In genomic region chr20:21714297-21715192, GRCh38 we compare ENCODE assay signal across 30 cellular contexts. TPM values are rescaled to one million over a fixed set of nuclear protein-coding genes. Genes with fewer than 3 reads are reported as not detected.
DNase-seq lines count a peak whose midpoint lies in the region; ATAC-seq, FAIRE-seq and TF ChIP-seq lines count a peak whose summit lies in the region.
"Had no signal": no experiment of that assay in that cellular context is flagged by ENCODE, and none has a peak within 500 bp of the region (broad histone marks: within the 10 kb centered on the region; RNA-seq: fewer than 3 reads in every experiment).

No MANE protein-coding gene starts in this region.

- H2BK120ac ChIP-seq in mesendoderm (ENCODE audit: low read depth, low read length): no peak overlapping the region

- H4K5ac ChIP-seq in mesendoderm (ENCODE audit: low read length): no peak overlapping the region

- no peak for ATAC-seq in GM21723 (IDR thresholded peaks at IDR 0.05; ENCODE audit: unreplicated experiment)
- ATAC-seq: activated CD8-positive, alpha-beta memory T cell treated with anti-CD3 and anti-CD28 coated beads, Interleukin-2, amount 10 ng/mL, durations not matched to agents 7 days and 5 days; activated T-cell treated with anti-CD3 and anti-CD28 coated beads, Interleukin-2, amount 50 U/mL, for 72 hours; gastrocnemius medialis; left lung; naive thymus-derived CD8-positive, alpha-beta T cell had no signal

- H3K27me3 ChIP-seq in hepatocyte (peaks cover 98% of the 10 kb centered on the region), mesendoderm (ENCODE audit: insufficient read depth, low read length, poor library complexity) (peaks cover 61% of the 10 kb centered on the region), testis (no peaks in the 10 kb centered on the region)
- H3K27me3 ChIP-seq: ascending aorta had no signal

- FAIRE-seq in RCC 7860 (lab: Jason Lieb, UNC): no peak
- FAIRE-seq: GM19239 had no signal

- intact Hi-C loops in testis (cut with DNase I; ENCODE audit: low total_unique reads): no loop called here

- H3K4me1 ChIP-seq in hepatocyte (ENCODE audit: insufficient read depth): no peaks in the 10 kb centered on the region
- no peaks in the 10 kb centered on the region for H3K4me1 ChIP-seq in mesendoderm (ENCODE audit: control insufficient read depth, low read depth, low read length)
- no peaks in the 10 kb centered on the region for H3K4me1 ChIP-seq in testis
- H3K4me1 ChIP-seq: ascending aorta, left lung had no signal

- no peak overlapping the region for H3K18ac ChIP-seq in mesendoderm (ENCODE audit: low read length)

- TF ChIP-seq POLR2A in testis (IDR thresholded peaks at IDR 0.05): no peak

- H3K9me3 ChIP-seq in hepatocyte (ENCODE audit: low read depth): no peaks in the 10 kb centered on the region
- H3K9me3 ChIP-seq in testis: no peaks in the 10 kb centered on the region
- H3K9me3 ChIP-seq: ascending aorta, esophagus squamous epithelium, gastrocnemius medialis, left lung had no signal

- peak; percentile 8 for DNase-seq in DMS153 (lab: John Stamatoyannopoulos, UW)
- no peak for DNase-seq in DMS153 treated with DMSO at 0.1 percent for 48 hours (lab: John Stamatoyannopoulos, UW; ENCODE audit: unreplicated experiment)
- no peak for DNase-seq in hepatocyte (ENCODE audit: low spot score)
- DNase-seq in mesendoderm: peak; percentile 60
- no peak for DNase-seq in testis
- no peak for DNase-seq in NCI-H526 (lab: John Stamatoyannopoulos, UW)
- DNase-seq in RCC 7860 (ENCODE audit: low spot score): no peak
- DNase-seq: activated CD4-positive, alpha-beta T cell treated with anti-CD3 and anti-CD28 coated beads, Interleukin-2, amount 50 U/mL, for 1 hour; activated CD8-positive, alpha-beta memory T cell treated with anti-CD3 and anti-CD28 coated beads, Interleukin-2, amount 10 ng/mL, durations not matched to agents 7 days and 5 days; activated naive CD4-positive, alpha-beta T cell treated with anti-CD3 and anti-CD28 coated beads, Interleukin-2, amount 10 ng/mL, durations not matched to agents 7 days and 5 days; activated T-cell treated with anti-CD3 and anti-CD28 coated beads, Interleukin-2, amount 50 U/mL, for 72 hours; CD4-positive, CD25-positive, alpha-beta regulatory T cell; esophagus squamous epithelium; gastrocnemius medialis; hypothalamus; naive thymus-derived CD8-positive, alpha-beta T cell; NCI-H1694; NCI-H2171 treated with DMSO at 0.1 percent for 48 hours; NCI-H69; T1000 had no signal

- H3K9ac ChIP-seq in mesendoderm (ENCODE audit: low read length): peak overlapping the region; percentile 12

- no peak overlapping the region for H3K4ac ChIP-seq in mesendoderm (ENCODE audit: low read depth, low read length)

- no peak overlapping the region for H3K4me3 ChIP-seq in hepatocyte
- peak overlapping the region; percentile 29 for H3K4me3 ChIP-seq in mesendoderm (ENCODE audit: low read length)
- peak overlapping the region; percentile 9 to 18 for H3K4me3 ChIP-seq in testis
- H3K4me3 ChIP-seq: ascending aorta, gastrocnemius medialis, left lung, SK-N-MC had no signal

- H3K79me1 ChIP-seq in mesendoderm (ENCODE audit: low read length): no peaks in the 10 kb centered on the region

- H3K27ac ChIP-seq in hepatocyte (no peak overlapping the region), mesendoderm (ENCODE audit: low read depth, low read length) (no peak overlapping the region), testis (no peak overlapping the region)
- H3K27ac ChIP-seq: 22Rv1, ascending aorta, esophagus squamous epithelium, gastrocnemius medialis, left lung, RWPE1, SK-N-MC had no signal

- H3K56ac ChIP-seq in mesendoderm (ENCODE audit: low read length): peak overlapping the region; percentile 36

- H2BK5ac ChIP-seq in mesendoderm (ENCODE audit: low read length): no peak overlapping the region

- no peaks in the 10 kb centered on the region for H3K9me2 ChIP-seq in hepatocyte (replicated peaks; ENCODE audit: insufficient read depth)

- H3K36me3 ChIP-seq in hepatocyte (replicated peaks; ENCODE audit: insufficient read depth, low read depth) (no peaks in the 10 kb centered on the region), mesendoderm (ENCODE audit: control insufficient read depth, insufficient read depth, low read length) (no peaks in the 10 kb centered on the region), testis (ENCODE audit: low read depth, missing control alignments) (no peaks in the 10 kb centered on the region)
- H3K36me3 ChIP-seq: ascending aorta, esophagus squamous epithelium, gastrocnemius medialis, left lung had no signal

- no peak overlapping the region for H2AK5ac ChIP-seq in mesendoderm (ENCODE audit: low read length)

- H3K23ac ChIP-seq in mesendoderm (ENCODE audit: low read length): peak overlapping the region; percentile 66

- no peak overlapping the region for H4K8ac ChIP-seq in mesendoderm (ENCODE audit: low read depth, low read length)

- H2AFZ ChIP-seq in hepatocyte: peak overlapping the region; percentile 45

- H3K79me2 ChIP-seq in hepatocyte (no peaks in the 10 kb centered on the region), mesendoderm (ENCODE audit: control insufficient read depth, insufficient read depth, low read length) (no peaks in the 10 kb centered on the region)

- TF ChIP-seq CTCF in hepatocyte (IDR thresholded peaks at IDR 0.05; ENCODE audit: poor library complexity) (no peak), testis (IDR thresholded peaks at IDR 0.05) (no peak)

- no peak overlapping the region for H2BK15ac ChIP-seq in mesendoderm (replicated peaks; ENCODE audit: low read depth)

- H3K4me2 ChIP-seq in hepatocyte (no peak overlapping the region), mesendoderm (ENCODE audit: low read length) (peak overlapping the region; percentile 60)

- H4K20me1 ChIP-seq in hepatocyte (ENCODE audit: insufficient read depth, poor library complexity, severe bottlenecking): no peaks in the 10 kb centered on the region

- WGBS in hepatocyte (ENCODE audit: low lambda C conversion rate, missing lambda C conversion rate): 3% methylated on average over 47 of the region's 54 CpGs
- whole genome bisulfite sequencing in mesendoderm (ENCODE audit: extremely low coverage, insufficient coverage, low lambda C conversion rate): no CpG with 5 or more reads among the region's 54 CpGs
- WGBS in testis, 2 donors: 1% methylated on average over 30 to 53 of the region's 54 CpGs

RNA-seq across cellular contexts. Expression of gene PAX1, which starts 9.1 kb away (rescaled TPM):
- total RNA-seq in hepatocyte (0.44 TPM in 1 of 2 replicates, not detected in the other), testis (not detected)
- polyA plus RNA-seq in hepatocyte (not detected in 2 replicates), testis (ENCODE audit: insufficient read depth, low read depth, low replicate concordance) (0.07 TPM)
- polyA plus RNA-seq in mesendoderm (2013, experiment 1 of 2): not detected
- 0.01 TPM for polyA plus RNA-seq in mesendoderm (2013, experiment 2 of 2)
- total RNA-seq: activated CD8-positive, alpha-beta memory T cell treated with anti-CD3 and anti-CD28 coated beads, Interleukin-2, amount 10 ng/mL, durations not matched to agents 7 days and 5 days; activated T-cell treated with anti-CD3 and anti-CD28 coated beads, Interleukin-2, amount 50 U/mL, for 72 hours; ascending aorta; CD4-positive, CD25-positive, alpha-beta regulatory T cell; HT-29; left lung; mesothelial cell of epicardium; naive thymus-derived CD8-positive, alpha-beta T cell; ureter had no signal
- polyA plus RNA-seq: CD4-positive, CD25-positive, alpha-beta regulatory T cell; naive thymus-derived CD8-positive, alpha-beta T cell had no signal

Comparison
In these comparisons a context has a peak if more than half of its experiments do, and no peak if none do; other contexts are left out.
1. DNase-seq: peak in DMS153 (single experiment) and mesendoderm (single experiment); none in DMS153 treated with DMSO at 0.1 percent for 48 hours (single experiment), hepatocyte (single experiment), testis (single experiment), NCI-H526 (0 of 2) and RCC 7860 (single experiment).